Comparison of ENCODE assay signal across 8 cellular contexts in the genomic region with DNA sequence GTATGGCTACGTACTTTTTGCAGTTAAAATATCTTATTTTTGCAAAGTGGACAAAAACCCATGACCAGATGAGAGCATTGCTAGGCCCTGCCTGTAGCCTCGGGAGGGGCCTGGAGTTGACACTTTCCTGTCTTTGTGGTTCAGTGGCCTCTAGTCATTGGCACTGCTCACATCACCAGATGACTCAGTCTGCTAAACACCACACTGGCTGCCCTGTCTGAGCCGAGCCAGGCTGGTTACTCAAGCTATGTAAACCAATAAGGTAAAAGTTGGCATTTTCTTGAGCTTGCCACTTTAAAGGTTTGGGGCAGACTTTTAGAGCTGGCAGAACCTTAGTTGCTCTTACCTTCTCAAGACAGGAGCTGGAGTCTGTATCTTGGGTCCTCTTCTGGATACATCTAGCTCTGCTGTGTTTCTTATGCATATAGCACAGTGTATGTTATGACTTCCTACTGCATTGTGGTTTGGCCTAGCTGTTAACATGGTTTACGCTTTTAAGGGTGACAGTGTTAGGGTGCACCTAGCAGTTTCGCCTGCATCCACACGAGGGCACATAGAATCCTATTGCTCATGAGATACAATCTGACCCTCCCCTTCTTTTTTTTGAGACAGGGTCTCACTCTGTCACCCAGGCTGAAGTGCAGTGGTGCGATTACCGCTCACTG.
DNase-seq lines count a peak whose midpoint lies in the region; ATAC-seq lines count a peak whose summit lies in the region.
"Had no signal": no experiment of that assay in that cellular context is flagged by ENCODE, and none has a peak within 500 bp of the region (broad histone marks: within the 10 kb centered on the region; RNA-seq: fewer than 3 reads in every experiment).

No MANE protein-coding gene starts in this region.

- H3K36me3 Mint-ChIP-seq in stimulated activated memory B cell treated with anti-CD40 and anti-IgM and Interleukin-4, amounts not matched to agents 10 μg/mL and 1 μg/mL and 100 μg/mL, for 72 hours, result peaks cover 20% of the 10 kb centered on the region

- no peak overlapping the region for H3K4me3 Mint-ChIP-seq in stimulated activated memory B cell treated with anti-CD40 and anti-IgM and Interleukin-4, amounts not matched to agents 10 μg/mL and 1 μg/mL and 100 μg/mL, for 72 hours

- H3K4me1 Mint-ChIP-seq in stimulated activated memory B cell treated with anti-CD40 and anti-IgM and Interleukin-4, amounts not matched to agents 10 μg/mL and 1 μg/mL and 100 μg/mL, for 72 hours, result peaks cover 21% of the 10 kb centered on the region

- no peaks in the 10 kb centered on the region for H3K27me3 Mint-ChIP-seq in stimulated activated memory B cell treated with anti-CD40 and anti-IgM and Interleukin-4, amounts not matched to agents 10 μg/mL and 1 μg/mL and 100 μg/mL, for 72 hours

- H3K9me3 Mint-ChIP-seq in stimulated activated memory B cell treated with anti-CD40 and anti-IgM and Interleukin-4, amounts not matched to agents 10 μg/mL and 1 μg/mL and 100 μg/mL, for 72 hours, result no peaks in the 10 kb centered on the region

- peak; percentile 92 for DNase-seq in MV-4-11 (lab: John Stamatoyannopoulos, UW)
- peak; percentile 13 for DNase-seq in activated T-helper 1 cell treated with Interleukin-2 at 50 U/mL for 16 hours (ENCODE audit: low read depth)
- peak; percentile 18 for DNase-seq in iPS-NIHi11 (ENCODE audit: low spot score)
- no peak for DNase-seq in NCI-H774 (lab: John Stamatoyannopoulos, UW)
- DNase-seq: heart left ventricle had no signal

- peak overlapping the region; percentile 69 for H3K27ac Mint-ChIP-seq in stimulated activated memory B cell treated with anti-CD40 and anti-IgM and Interleukin-4, amounts not matched to agents 10 μg/mL and 1 μg/mL and 100 μg/mL, for 72 hours

- ATAC-seq in GM18511 (IDR thresholded peaks at IDR 0.05; ENCODE audit: unreplicated experiment) (peak; percentile 84), HG02571 (IDR thresholded peaks at IDR 0.05; ENCODE audit: unreplicated experiment) (peak; percentile 67)
- ATAC-seq in stimulated activated memory B cell treated with anti-CD40 and anti-IgM and Interleukin-4, amounts not matched to agents 10 μg/mL and 1 μg/mL and 100 μg/mL, for 72 hours, result peak; percentile 78
